8 cellular contexts compared by ENCODE assay signal in genomic region chr9:127423934-127424668, GRCh38. TPM values are rescaled to one million over a fixed set of nuclear protein-coding genes. Genes with fewer than 3 reads are reported as not detected.
DNase-seq lines count a peak whose midpoint lies in the region; ATAC-seq and TF ChIP-seq lines count a peak whose summit lies in the region.

Gene ZNF79, plus strand, starts transcription at chr9:127424382. Its CDS starts 406 bp downstream, at chr9:127424788.

- peak within 1 kb of the TSS; percentile 70 for H2BK120ac ChIP-seq in trophoblast cell (ENCODE audit: insufficient read depth, low read length, poor library complexity)

- H3K4me1 ChIP-seq in adipocyte (ENCODE audit: control insufficient read depth, insufficient read depth, low read length) (peaks cover 23% of the 10 kb centered on the region), heart left ventricle (peaks cover 10 to 46% (median 27%) of the 10 kb centered on the region in 12 donors), trophoblast cell (ENCODE audit: control insufficient read depth in 1 of 2, insufficient read depth in 2 of 2, low read length in 2 of 2) (peaks cover 2 to 12% of the 10 kb centered on the region in 2 experiments), tibial nerve (peaks cover 0 to 50% (median 23%) of the 10 kb centered on the region in 4 donors)

- CTCF ChIA-PET in T-cell (lab: Charles Lee): interaction anchor here in 1 of 2 donors (0.6 kb wide), 1 partner anchor 26 kb away, joined by 3 read pairs; the partner anchor contains the start of gene RPL12

- POLR2A ChIA-PET in T-cell (lab: Charles Lee): interaction anchor here in 1 of 2 donors (0.6 to 1.0 kb wide), 3 partner anchors 15 to 27 kb away, joined by 3 to 4 read pairs (median 3); partner anchors contain the start of genes RPL12 and SLC2A8

- H4K12ac ChIP-seq in trophoblast cell (ENCODE audit: low read depth, low read length): peak within 1 kb of the TSS; percentile 90

- H3K4me3 Mint-ChIP-seq in T-cell: peak within 1 kb of the TSS; percentile 99 to 100 (median 99)

- H3K9ac ChIP-seq in adipocyte (ENCODE audit: low read length) (peak within 1 kb of the TSS; percentile 98), trophoblast cell (ENCODE audit: low read length) (peak within 1 kb of the TSS; percentile 97)

- H3K4me2 ChIP-seq in trophoblast cell (ENCODE audit: low read length): peak within 1 kb of the TSS; percentile 76

- peaks cover 7% of the 10 kb centered on the region for H3K79me2 ChIP-seq in trophoblast cell (ENCODE audit: control insufficient read depth, insufficient read depth, low read length, poor library complexity)

- H3K27ac ChIP-seq in heart left ventricle (peak within 1 kb of the TSS; percentile 69 to 95 (median 92)), trophoblast cell (ENCODE audit: low read depth, low read length) (peak within 1 kb of the TSS; percentile 85), tibial nerve (peak within 1 kb of the TSS; percentile 70 to 93 (median 84))

- H3K9me3 ChIP-seq in adipocyte (ENCODE audit: control insufficient read depth, low read length) (no peaks in the 10 kb centered on the region), heart left ventricle (no peaks in the 10 kb centered on the region), trophoblast cell (ENCODE audit: insufficient read depth, low read depth, low read length) (peaks cover 2% of the 10 kb centered on the region), tibial nerve (no peaks in the 10 kb centered on the region)

- no peak within 1 kb of the TSS for H2BK12ac ChIP-seq in trophoblast cell (ENCODE audit: low read length)

- in situ Hi-C loops in GM13977 (cut with MboI; ENCODE audit: low pct_unique_long_range_greater_than_20kb, low sequenced_read_pairs, unreplicated experiment): loop anchor here (10.0 kb wide), 1 partner anchor 209 kb away; no protein-coding TSS in a partner anchor

- H3K27me3 ChIP-seq in adipocyte (replicated peaks; ENCODE audit: control insufficient read depth, insufficient read depth, low read length): no peaks in the 10 kb centered on the region
- H3K27me3 ChIP-seq in heart left ventricle: no peaks in the 10 kb centered on the region
- H3K27me3 ChIP-seq in trophoblast cell (ENCODE audit: insufficient read depth, low read length): no peaks in the 10 kb centered on the region
- H3K27me3 ChIP-seq in tibial nerve: no peaks in the 10 kb centered on the region

- ATAC-seq in HG02884 (IDR thresholded peaks at IDR 0.05; ENCODE audit: unreplicated experiment) (peak; percentile 87), T-cell (replicated peaks in 1 of 4) (peak; percentile 92 to 94 (median 93)), heart left ventricle (peak; percentile 97 to 99 (median 98))

- peaks cover 52 to 57% (median 53%) of the 10 kb centered on the region in 3 donors for H3K4me1 Mint-ChIP-seq in T-cell

- peak within 1 kb of the TSS; percentile 93 for H2BK5ac ChIP-seq in trophoblast cell (ENCODE audit: low read depth, low read length, poor library complexity)

- peak within 1 kb of the TSS; percentile 89 for H4K91ac ChIP-seq in trophoblast cell (ENCODE audit: low read depth, low read length)

- 0% methylated on average over 53 to 54 of the region's 54 CpGs for WGBS in heart left ventricle, 4 donors
- WGBS in trophoblast cell (ENCODE audit: extremely low coverage, insufficient coverage, insufficient read length): no CpG with 5 or more reads among the region's 54 CpGs
- 0 to 1% methylated on average over 31 to 50 of the region's 54 CpGs for WGBS in tibial nerve, 2 donors

- H3K27me3 Mint-ChIP-seq in T-cell: no peaks in the 10 kb centered on the region

- peaks cover 12% of the 10 kb centered on the region for H3K36me3 Mint-ChIP-seq in T-cell

- DNase-seq in GM13977 (ENCODE audit: low spot score): peak; percentile 95
- peak; percentile 64 for DNase-seq in NCI-H146 treated with DMSO at 0.1 percent for 48 hours (lab: John Stamatoyannopoulos, UW; ENCODE audit: unreplicated experiment)
- peak; percentile 76 to 89 (median 86) for DNase-seq in T-cell
- DNase-seq in adipocyte (ENCODE audit: low read depth): peak; percentile 96
- DNase-seq in heart left ventricle: peak; percentile 94 to 96 (median 95)
- DNase-seq in trophoblast cell: peak; percentile 92 to 94
- DNase-seq in tibial nerve (ENCODE audit: low spot score in 2 of 2): peak; percentile 86 to 91

- H3K36me3 ChIP-seq in adipocyte (ENCODE audit: control insufficient read depth, insufficient read depth, low read length, severe bottlenecking): peaks cover 8% of the 10 kb centered on the region
- H3K36me3 ChIP-seq in heart left ventricle: peaks cover 0 to 22% (median 13%) of the 10 kb centered on the region in 9 donors
- peaks cover 2 to 7% of the 10 kb centered on the region in 2 experiments for H3K36me3 ChIP-seq in trophoblast cell (ENCODE audit: control insufficient read depth in 1 of 2, insufficient read depth in 2 of 2, low read length in 2 of 2)
- H3K36me3 ChIP-seq in tibial nerve: peaks cover 0 to 24% (median 6%) of the 10 kb centered on the region in 3 donors

- H3K4ac ChIP-seq in trophoblast cell (ENCODE audit: low read depth, low read length): peak within 1 kb of the TSS; percentile 85

- peak within 1 kb of the TSS; percentile 93 for H4K8ac ChIP-seq in trophoblast cell (ENCODE audit: low read depth, low read length)

- H3K9me3 Mint-ChIP-seq in T-cell: no peaks in the 10 kb centered on the region

- H3K23ac ChIP-seq in trophoblast cell (ENCODE audit: low read length): no peak within 1 kb of the TSS

- peak; percentile 88 to 93 for TF ChIP-seq EP300 in tibial nerve (IDR thresholded peaks at IDR 0.05)

- TF ChIP-seq POLR2A in heart left ventricle (IDR thresholded peaks at IDR 0.05) (peak in 1 of 2 donors; percentile 67), tibial nerve (IDR thresholded peaks at IDR 0.05) (peak; percentile 8 to 58)

- peak within 1 kb of the TSS; percentile 55 for H2AK5ac ChIP-seq in trophoblast cell (ENCODE audit: low read length)

- H3K27ac Mint-ChIP-seq in T-cell: peak within 1 kb of the TSS; percentile 95 to 98

- H2AFZ ChIP-seq in trophoblast cell (ENCODE audit: insufficient read depth, low read length, poor library complexity): peak within 1 kb of the TSS; percentile 86

- peak within 1 kb of the TSS; percentile 97 for H3K4me3 ChIP-seq in adipocyte (ENCODE audit: low read length)
- peak within 1 kb of the TSS; percentile 57 to 97 (median 78) for H3K4me3 ChIP-seq in heart left ventricle
- H3K4me3 ChIP-seq in trophoblast cell (ENCODE audit: low read depth, low read length): peak within 1 kb of the TSS; percentile 97
- peak within 1 kb of the TSS; percentile 64 to 81 (median 71) for H3K4me3 ChIP-seq in tibial nerve

- H3K79me1 ChIP-seq in trophoblast cell (ENCODE audit: low read length): peaks cover 8% of the 10 kb centered on the region

- TF ChIP-seq CTCF in GM13977 (IDR thresholded peaks at IDR 0.05; ENCODE audit: extremely low read depth, insufficient read depth, missing control alignments): no peak
- no peak for TF ChIP-seq CTCF in heart left ventricle (IDR thresholded peaks at IDR 0.05)
- TF ChIP-seq CTCF in tibial nerve (IDR thresholded peaks at IDR 0.05): peak in 2 of 5 experiments; percentile 4 to 47

- peak within 1 kb of the TSS; percentile 91 for H3K14ac ChIP-seq in trophoblast cell (ENCODE audit: low read length)

- intact Hi-C loops in heart left ventricle (cut with DNase I): loop anchor here in 3 of 10 donors (1.0 to 2.0 kb wide), 2 partner anchors 27 kb away; partner anchors contain the start of genes LRSAM1 (in 3 of the 3), RPL12 (in 3 of the 3) and SLC2A8 (in 1 of the 3)

- peak within 1 kb of the TSS; percentile 96 for H3K18ac ChIP-seq in trophoblast cell (ENCODE audit: low read length)

RNA-seq across cellular contexts. Expression of gene ZNF79, which starts in this region (rescaled TPM):
- total RNA-seq in T-cell (10 to 100 TPM in 3 of 5 donors, 1 to 10 TPM in 2; 7.2 to 20.2 (median 17.3) TPM), heart left ventricle (1 to 10 TPM; 4.6 to 7.4 (median 5.8) TPM), tibial nerve (10 to 100 TPM; 11.6 to 18.0 (median 13.0) TPM)
- polyA plus RNA-seq in heart left ventricle: 1 to 10 TPM; 3.1 to 3.6 TPM
- 4.7 and 5.3 TPM in 2 replicates for polyA plus RNA-seq in trophoblast cell (2013)

Comparison
In these comparisons a context has a peak if more than half of its experiments do, and no peak if none do; other contexts are left out.
1. Peak in every context shown above with its lines: DNase-seq, ATAC-seq, H3K4me3 ChIP-seq and H3K27ac ChIP-seq.